Comparison of ENCODE assay signal across 1 cellular context in the genomic region with DNA sequence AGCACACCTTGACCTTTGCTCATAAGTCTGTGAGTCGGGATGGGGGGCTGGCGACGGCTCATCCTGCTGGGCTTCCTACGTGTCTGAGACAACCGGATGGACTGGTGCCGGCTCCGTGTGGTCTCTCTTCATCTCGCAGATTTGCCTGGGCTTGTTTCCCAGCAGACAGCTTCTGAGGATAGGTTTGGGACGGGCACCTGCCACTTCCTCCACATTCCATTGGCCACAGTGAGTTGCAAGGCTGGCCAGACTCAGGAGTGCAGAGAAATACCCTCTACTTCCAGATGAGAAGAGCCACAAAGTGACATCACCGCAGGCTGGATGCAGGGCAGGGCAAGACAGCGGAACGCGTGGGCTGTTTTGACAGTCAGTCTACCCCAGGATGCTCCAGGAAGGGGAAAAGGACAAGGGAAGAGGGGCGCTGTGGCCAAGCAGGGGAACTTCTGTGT.
TF ChIP-seq lines count a peak whose summit lies in the region.

No MANE protein-coding gene starts in this region.

TF ChIP-seq in H1, 55 proteins besides CTCF, POLR2A, EP300 and RAD21 (continued from another document):
- TF ChIP-seq, protein P1, sequence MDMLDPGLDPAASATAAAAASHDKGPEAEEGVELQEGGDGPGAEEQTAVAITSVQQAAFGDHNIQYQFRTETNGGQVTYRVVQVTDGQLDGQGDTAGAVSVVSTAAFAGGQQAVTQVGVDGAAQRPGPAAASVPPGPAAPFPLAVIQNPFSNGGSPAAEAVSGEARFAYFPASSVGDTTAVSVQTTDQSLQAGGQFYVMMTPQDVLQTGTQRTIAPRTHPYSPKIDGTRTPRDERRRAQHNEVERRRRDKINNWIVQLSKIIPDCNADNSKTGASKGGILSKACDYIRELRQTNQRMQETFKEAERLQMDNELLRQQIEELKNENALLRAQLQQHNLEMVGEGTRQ (IDR thresholded peaks at IDR 0.05; ENCODE audit: low read length), result no peak
- TF ChIP-seq POU5F1 (IDR thresholded peaks at IDR 0.05; ENCODE audit: low read depth, low read length) (no peak), ZNF274 (IDR thresholded peaks at IDR 0.05; ENCODE audit: borderline replicate concordance, extremely low read depth, low read length) (no peak), CEBPB (IDR thresholded peaks at IDR 0.05; ENCODE audit: low read depth, low read length) (no peak), BCL11A (IDR thresholded peaks at IDR 0.05; ENCODE audit: low read depth in 2 of 2, low read length in 2 of 2) (no peak), ASH2L (IDR thresholded peaks at IDR 0.05; ENCODE audit: low read length) (no peak), SRF (IDR thresholded peaks at IDR 0.05; ENCODE audit: low read depth, low read length) (no peak), CBX5 (IDR thresholded peaks at IDR 0.05; ENCODE audit: low read depth, low read length) (no peak), SP1 (IDR thresholded peaks at IDR 0.05; ENCODE audit: low read depth, low read length) (no peak)
- TF ChIP-seq, protein P2, sequence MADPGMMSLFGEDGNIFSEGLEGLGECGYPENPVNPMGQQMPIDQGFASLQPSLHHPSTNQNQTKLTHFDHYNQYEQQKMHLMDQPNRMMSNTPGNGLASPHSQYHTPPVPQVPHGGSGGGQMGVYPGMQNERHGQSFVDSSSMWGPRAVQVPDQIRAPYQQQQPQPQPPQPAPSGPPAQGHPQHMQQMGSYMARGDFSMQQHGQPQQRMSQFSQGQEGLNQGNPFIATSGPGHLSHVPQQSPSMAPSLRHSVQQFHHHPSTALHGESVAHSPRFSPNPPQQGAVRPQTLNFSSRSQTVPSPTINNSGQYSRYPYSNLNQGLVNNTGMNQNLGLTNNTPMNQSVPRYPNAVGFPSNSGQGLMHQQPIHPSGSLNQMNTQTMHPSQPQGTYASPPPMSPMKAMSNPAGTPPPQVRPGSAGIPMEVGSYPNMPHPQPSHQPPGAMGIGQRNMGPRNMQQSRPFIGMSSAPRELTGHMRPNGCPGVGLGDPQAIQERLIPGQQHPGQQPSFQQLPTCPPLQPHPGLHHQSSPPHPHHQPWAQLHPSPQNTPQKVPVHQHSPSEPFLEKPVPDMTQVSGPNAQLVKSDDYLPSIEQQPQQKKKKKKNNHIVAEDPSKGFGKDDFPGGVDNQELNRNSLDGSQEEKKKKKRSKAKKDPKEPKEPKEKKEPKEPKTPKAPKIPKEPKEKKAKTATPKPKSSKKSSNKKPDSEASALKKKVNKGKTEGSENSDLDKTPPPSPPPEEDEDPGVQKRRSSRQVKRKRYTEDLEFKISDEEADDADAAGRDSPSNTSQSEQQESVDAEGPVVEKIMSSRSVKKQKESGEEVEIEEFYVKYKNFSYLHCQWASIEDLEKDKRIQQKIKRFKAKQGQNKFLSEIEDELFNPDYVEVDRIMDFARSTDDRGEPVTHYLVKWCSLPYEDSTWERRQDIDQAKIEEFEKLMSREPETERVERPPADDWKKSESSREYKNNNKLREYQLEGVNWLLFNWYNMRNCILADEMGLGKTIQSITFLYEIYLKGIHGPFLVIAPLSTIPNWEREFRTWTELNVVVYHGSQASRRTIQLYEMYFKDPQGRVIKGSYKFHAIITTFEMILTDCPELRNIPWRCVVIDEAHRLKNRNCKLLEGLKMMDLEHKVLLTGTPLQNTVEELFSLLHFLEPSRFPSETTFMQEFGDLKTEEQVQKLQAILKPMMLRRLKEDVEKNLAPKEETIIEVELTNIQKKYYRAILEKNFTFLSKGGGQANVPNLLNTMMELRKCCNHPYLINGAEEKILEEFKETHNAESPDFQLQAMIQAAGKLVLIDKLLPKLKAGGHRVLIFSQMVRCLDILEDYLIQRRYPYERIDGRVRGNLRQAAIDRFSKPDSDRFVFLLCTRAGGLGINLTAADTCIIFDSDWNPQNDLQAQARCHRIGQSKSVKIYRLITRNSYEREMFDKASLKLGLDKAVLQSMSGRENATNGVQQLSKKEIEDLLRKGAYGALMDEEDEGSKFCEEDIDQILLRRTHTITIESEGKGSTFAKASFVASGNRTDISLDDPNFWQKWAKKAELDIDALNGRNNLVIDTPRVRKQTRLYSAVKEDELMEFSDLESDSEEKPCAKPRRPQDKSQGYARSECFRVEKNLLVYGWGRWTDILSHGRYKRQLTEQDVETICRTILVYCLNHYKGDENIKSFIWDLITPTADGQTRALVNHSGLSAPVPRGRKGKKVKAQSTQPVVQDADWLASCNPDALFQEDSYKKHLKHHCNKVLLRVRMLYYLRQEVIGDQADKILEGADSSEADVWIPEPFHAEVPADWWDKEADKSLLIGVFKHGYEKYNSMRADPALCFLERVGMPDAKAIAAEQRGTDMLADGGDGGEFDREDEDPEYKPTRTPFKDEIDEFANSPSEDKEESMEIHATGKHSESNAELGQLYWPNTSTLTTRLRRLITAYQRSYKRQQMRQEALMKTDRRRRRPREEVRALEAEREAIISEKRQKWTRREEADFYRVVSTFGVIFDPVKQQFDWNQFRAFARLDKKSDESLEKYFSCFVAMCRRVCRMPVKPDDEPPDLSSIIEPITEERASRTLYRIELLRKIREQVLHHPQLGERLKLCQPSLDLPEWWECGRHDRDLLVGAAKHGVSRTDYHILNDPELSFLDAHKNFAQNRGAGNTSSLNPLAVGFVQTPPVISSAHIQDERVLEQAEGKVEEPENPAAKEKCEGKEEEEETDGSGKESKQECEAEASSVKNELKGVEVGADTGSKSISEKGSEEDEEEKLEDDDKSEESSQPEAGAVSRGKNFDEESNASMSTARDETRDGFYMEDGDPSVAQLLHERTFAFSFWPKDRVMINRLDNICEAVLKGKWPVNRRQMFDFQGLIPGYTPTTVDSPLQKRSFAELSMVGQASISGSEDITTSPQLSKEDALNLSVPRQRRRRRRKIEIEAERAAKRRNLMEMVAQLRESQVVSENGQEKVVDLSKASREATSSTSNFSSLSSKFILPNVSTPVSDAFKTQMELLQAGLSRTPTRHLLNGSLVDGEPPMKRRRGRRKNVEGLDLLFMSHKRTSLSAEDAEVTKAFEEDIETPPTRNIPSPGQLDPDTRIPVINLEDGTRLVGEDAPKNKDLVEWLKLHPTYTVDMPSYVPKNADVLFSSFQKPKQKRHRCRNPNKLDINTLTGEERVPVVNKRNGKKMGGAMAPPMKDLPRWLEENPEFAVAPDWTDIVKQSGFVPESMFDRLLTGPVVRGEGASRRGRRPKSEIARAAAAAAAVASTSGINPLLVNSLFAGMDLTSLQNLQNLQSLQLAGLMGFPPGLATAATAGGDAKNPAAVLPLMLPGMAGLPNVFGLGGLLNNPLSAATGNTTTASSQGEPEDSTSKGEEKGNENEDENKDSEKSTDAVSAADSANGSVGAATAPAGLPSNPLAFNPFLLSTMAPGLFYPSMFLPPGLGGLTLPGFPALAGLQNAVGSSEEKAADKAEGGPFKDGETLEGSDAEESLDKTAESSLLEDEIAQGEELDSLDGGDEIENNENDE (IDR thresholded peaks at IDR 0.05; ENCODE audit: insufficient replicate concordance, low read length), result no peak
TF ChIP-seq in H1: peak in this region for 0.
